Comparison of ENCODE assay signal across 8 cellular contexts in genomic region chrX:118346258-118347094, GRCh38. TPM values are rescaled to one million over a fixed set of nuclear protein-coding genes. Genes with fewer than 3 reads are reported as not detected.
DNase-seq lines count a peak whose midpoint lies in the region; ATAC-seq, FAIRE-seq and TF ChIP-seq lines count a peak whose summit lies in the region.

No MANE protein-coding gene starts in this region.

- H4K8ac ChIP-seq in IMR-90 (ENCODE audit: low read depth in 2 of 2, low read length in 2 of 2), result peak overlapping the region; percentile 74 to 84

- in situ Hi-C loops in IMR-90 (cut with MboI; ENCODE audit: low sequenced_read_pairs), result no loop called here
- in situ Hi-C loops in astrocyte of the spinal cord (cut with HindIII; ENCODE audit: low sequenced_read_pairs), result no loop called here

- H3K27ac Mint-ChIP-seq in CD8-positive, alpha-beta memory T cell, result peak overlapping the region; percentile 96 to 99 (median 98)
- H3K27ac Mint-ChIP-seq in T-helper 2 cell treated with Interferon-gamma antibody and Interleukin-4, amounts not matched to agents 5 μg/mL and 100 μg/mL, for 36 hours, result peak overlapping the region; percentile 98

- TSS peak; percentile 34 for BruUV-seq in IMR-90 (replicated peaks; lab: Mats Ljungman, UMichigan)

- peaks cover 32% of the 10 kb centered on the region for H3K4me1 ChIP-seq in CD8-positive, alpha-beta memory T cell (ENCODE audit: insufficient read depth, low read length)
- H3K4me1 ChIP-seq in IMR-90 (ENCODE audit: control insufficient read depth, insufficient read depth, low read length) (peaks cover 2% of the 10 kb centered on the region; the same call in 1 of the 2 replicates), iPS-20b (ENCODE audit: insufficient read depth, low read length) (peaks cover 5% of the 10 kb centered on the region; the same call in 1 of the 2 replicates)

- H3K18ac ChIP-seq in IMR-90 (ENCODE audit: low read depth, low read length), result peak overlapping the region; percentile 82

- dilution Hi-C loops in IMR-90 (cut with HindIII; ENCODE audit: low sequenced_read_pairs, unreplicated experiment), result no loop called here

- H3K79me1 ChIP-seq in IMR-90 (ENCODE audit: low read depth in 1 of 2, low read length in 2 of 2), result no peaks in the 10 kb centered on the region; a peak in 2 of 4 replicates

- no peak overlapping the region for H2BK20ac ChIP-seq in IMR-90 (ENCODE audit: low read depth, low read length)

- H2AFZ ChIP-seq in IMR-90 (replicated peaks; ENCODE audit: low read length, poor library complexity), result peak overlapping the region; percentile 93

- H3K36me3 ChIP-seq in CD8-positive, alpha-beta memory T cell (ENCODE audit: insufficient read depth, low read length), result no peaks in the 10 kb centered on the region
- no peaks in the 10 kb centered on the region for H3K36me3 ChIP-seq in IMR-90 (ENCODE audit: control insufficient read depth, insufficient read depth, low read length)
- H3K36me3 ChIP-seq in iPS-20b (ENCODE audit: insufficient read depth, low read depth, low read length), result no peaks in the 10 kb centered on the region

- peak overlapping the region; percentile 88 for H3K27ac ChIP-seq in CD8-positive, alpha-beta memory T cell (ENCODE audit: low read depth, low read length)
- H3K27ac ChIP-seq in IMR-90 (ENCODE audit: insufficient read depth, low read length) (peak overlapping the region; percentile 83), iPS-20b (ENCODE audit: low read length) (no peak overlapping the region)

- H3K9me3 Mint-ChIP-seq in CD8-positive, alpha-beta memory T cell, result no peaks in the 10 kb centered on the region
- no peaks in the 10 kb centered on the region for H3K9me3 Mint-ChIP-seq in T-helper 2 cell treated with Interferon-gamma antibody and Interleukin-4, amounts not matched to agents 5 μg/mL and 100 μg/mL, for 36 hours

- peaks cover 0 to 12% (median 0%) of the 10 kb centered on the region in 3 donors for H3K36me3 Mint-ChIP-seq in CD8-positive, alpha-beta memory T cell
- no peaks in the 10 kb centered on the region for H3K36me3 Mint-ChIP-seq in T-helper 2 cell treated with Interferon-gamma antibody and Interleukin-4, amounts not matched to agents 5 μg/mL and 100 μg/mL, for 36 hours (ENCODE audit: low read depth)

- H3K4me3 ChIP-seq in CD8-positive, alpha-beta memory T cell (ENCODE audit: low read length), result peak overlapping the region; percentile 87
- H3K4me3 ChIP-seq in IMR-90 (ENCODE audit: insufficient read depth, low read depth, low read length) (peak overlapping the region; percentile 82), astrocyte of the spinal cord (ENCODE audit: low read depth, low read length) (peak overlapping the region; percentile 87), iPS-20b (ENCODE audit: low read length) (peak overlapping the region; percentile 86)

- H4K20me1 ChIP-seq in IMR-90 (ENCODE audit: insufficient read depth, low read length), result peaks cover 31% of the 10 kb centered on the region

- H2BK120ac ChIP-seq in IMR-90 (ENCODE audit: low read depth, low read length), result peak overlapping the region; percentile 7; the same call in 1 of the 2 replicates

- no peaks in the 10 kb centered on the region for H3K9me1 ChIP-seq in IMR-90 (ENCODE audit: insufficient read depth, low read length)

- intact Hi-C loops in IMR-90 (cut with micrococcal nuclease), result no loop called here

- CTCF ChIA-PET in CD8-positive, alpha-beta memory T cell (lab: Charles Lee), result no interaction called here
- CTCF ChIA-PET in IMR-90 (lab: Yijun Ruan, JAX), result interaction anchor here (0.7 to 1.0 kb wide), 2 partner anchors 92 to 276 kb away, joined by 3 to 4 read pairs; no protein-coding TSS in a partner anchor

- peak overlapping the region; percentile 90 for H3K14ac ChIP-seq in IMR-90 (replicated peaks; ENCODE audit: low read depth, low read length)

- peak overlapping the region; percentile 85; the same call in 1 of the 2 replicates for H3K56ac ChIP-seq in IMR-90 (ENCODE audit: extremely low read depth, insufficient read depth, low read length)

- peak overlapping the region; percentile 13; the same call in 1 of the 2 replicates for H2AK5ac ChIP-seq in IMR-90 (ENCODE audit: low read depth, low read length)

- TF ChIP-seq CTCF in IMR-90 (conservative IDR thresholded peaks at IDR 0.05; ENCODE audit: low read depth, low read length) (no peak), astrocyte of the spinal cord (IDR thresholded peaks at IDR 0.05; ENCODE audit: low read depth, low read length) (no peak)

- ATAC-seq in GM21423 (IDR thresholded peaks at IDR 0.05; ENCODE audit: unreplicated experiment), result peak; percentile 27
- peak; percentile 33 for ATAC-seq in IMR-90 (ENCODE audit: low read depth)

- H4K91ac ChIP-seq in IMR-90 (ENCODE audit: insufficient read depth, low read depth, low read length), result peak overlapping the region; percentile 65

- H3K27me3 ChIP-seq in CD8-positive, alpha-beta memory T cell (ENCODE audit: insufficient read depth, low read length, poor library complexity, severe bottlenecking), result no peaks in the 10 kb centered on the region
- H3K27me3 ChIP-seq in IMR-90 (ENCODE audit: control insufficient read depth, insufficient read depth, low read length) (no peaks in the 10 kb centered on the region), iPS-20b (ENCODE audit: insufficient read depth, low read length) (no peaks in the 10 kb centered on the region; the same call in 1 of the 2 replicates)

- peak overlapping the region; percentile 83 for H2BK5ac ChIP-seq in IMR-90 (ENCODE audit: low read depth, low read length, poor library complexity, severe bottlenecking)

- TF ChIP-seq RAD21 in IMR-90 (IDR thresholded peaks at IDR 0.05; ENCODE audit: low read length), result no peak

- H3K4ac ChIP-seq in IMR-90 (ENCODE audit: low read depth, low read length), result peak overlapping the region; percentile 91

- peak; percentile 42 to 76 (median 51) for DNase-seq in CD8-positive, alpha-beta memory T cell
- DNase-seq in IMR-90, result no peak
- DNase-seq in T-helper 2 cell treated with Interferon-gamma antibody and Interleukin-4, amounts not matched to agents 5 μg/mL and 100 μg/mL, for 36 hours (ENCODE audit: low spot score), result peak; percentile 48
- DNase-seq in astrocyte of the spinal cord (ENCODE audit: low read depth, low spot score), result peak; percentile 20
- DNase-seq in stimulated activated CD4-positive, alpha-beta T cell treated with anti-CD3 and anti-CD28 coated beads, Interleukin-15, amount 100 ng/mL, for 1 hour (ENCODE audit: low read depth in 1 of 2, low spot score in 1 of 2), result peak; percentile 13 to 32
- DNase-seq in H54 (ENCODE audit: insufficient read length, low spot score), result no peak

- H3K4me3 Mint-ChIP-seq in CD8-positive, alpha-beta memory T cell, result peak overlapping the region; percentile 97 to 100 (median 99)
- peak overlapping the region; percentile 97 for H3K4me3 Mint-ChIP-seq in T-helper 2 cell treated with Interferon-gamma antibody and Interleukin-4, amounts not matched to agents 5 μg/mL and 100 μg/mL, for 36 hours

- H2BK15ac ChIP-seq in IMR-90 (ENCODE audit: low read depth, low read length), result peak overlapping the region; percentile 34; the same call in 1 of the 3 replicates

- H3K4me2 ChIP-seq in IMR-90 (ENCODE audit: low read depth, low read length), result peak overlapping the region; percentile 93

- peaks cover 35 to 50% (median 49%) of the 10 kb centered on the region in 3 donors for H3K4me1 Mint-ChIP-seq in CD8-positive, alpha-beta memory T cell
- peaks cover 30% of the 10 kb centered on the region for H3K4me1 Mint-ChIP-seq in T-helper 2 cell treated with Interferon-gamma antibody and Interleukin-4, amounts not matched to agents 5 μg/mL and 100 μg/mL, for 36 hours (ENCODE audit: low read depth)

- POLR2A ChIA-PET in CD8-positive, alpha-beta memory T cell (lab: Charles Lee), result interaction anchor here (0.7 kb wide), 1 partner anchor 26 kb away, joined by 3 read pairs; no protein-coding TSS in a partner anchor
- POLR2A ChIA-PET in IMR-90 (lab: Charles Lee; ENCODE audit: unreplicated experiment), result no interaction called here

- H3K27me3 Mint-ChIP-seq in CD8-positive, alpha-beta memory T cell, result peaks cover 0 to 8% of the 10 kb centered on the region in 2 donors
- H3K27me3 Mint-ChIP-seq in T-helper 2 cell treated with Interferon-gamma antibody and Interleukin-4, amounts not matched to agents 5 μg/mL and 100 μg/mL, for 36 hours (ENCODE audit: low read depth), result no peaks in the 10 kb centered on the region

- H3K9me3 ChIP-seq in CD8-positive, alpha-beta memory T cell (ENCODE audit: low read length), result no peaks in the 10 kb centered on the region
- H3K9me3 ChIP-seq in IMR-90 (ENCODE audit: control insufficient read depth, insufficient read depth, low read length) (no peaks in the 10 kb centered on the region), iPS-20b (ENCODE audit: insufficient read depth, low read depth, low read length) (no peaks in the 10 kb centered on the region)

- peak overlapping the region; percentile 97 for H3K9ac ChIP-seq in IMR-90 (ENCODE audit: low read depth, low read length)
- peak overlapping the region; percentile 84 for H3K9ac ChIP-seq in iPS-20b (ENCODE audit: low read depth, low read length)

- FAIRE-seq in H54 (lab: Jason Lieb, UNC), result no peak

- 17% methylated on average over 14 of the region's 51 CpGs; no CpG with 5 or more reads in 1 of the 2 experiments for WGBS in IMR-90 (ENCODE audit: extremely low coverage in 2 of 2, insufficient read length in 1 of 2), 2 experiments

- peak overlapping the region; percentile 84 for H3K23ac ChIP-seq in IMR-90 (ENCODE audit: low read depth, low read length)

- TF ChIP-seq POLR2A in IMR-90 (IDR thresholded peaks at IDR 0.05; ENCODE audit: low read depth, low read length) (no peak), H54 (IDR thresholded peaks at IDR 0.05; ENCODE audit: low read depth, low read length) (no peak)

- H4K5ac ChIP-seq in IMR-90 (ENCODE audit: low read depth, low read length), result peak overlapping the region; percentile 70

- peak overlapping the region; percentile 92 for H2AK9ac ChIP-seq in IMR-90 (replicated peaks; ENCODE audit: low read depth, low read length, poor library complexity)

TF ChIP-seq in IMR-90, 13 proteins besides CTCF, POLR2A, EP300 and RAD21:
- TF ChIP-seq MAZ (IDR thresholded peaks at IDR 0.05; ENCODE audit: borderline replicate concordance, low read depth, low read length), result no peak
- no peak for TF ChIP-seq SMC3 (IDR thresholded peaks at IDR 0.05; ENCODE audit: low read depth, low read length)
- TF ChIP-seq RFX5 (IDR thresholded peaks at IDR 0.05; ENCODE audit: low read depth, low read length), result no peak

RNA-seq across cellular contexts. Expression of gene WDR44, which starts 0.6 kb away (rescaled TPM):
- 10 to 100 TPM; 12.1 to 12.4 TPM for total RNA-seq in CD8-positive, alpha-beta memory T cell
- 9.3 TPM for polyA plus RNA-seq in CD8-positive, alpha-beta memory T cell
- total RNA-seq in IMR-90 (2012; rRNA removed), result 11.8 and 18.9 TPM in 2 replicates
- polyA plus RNA-seq in IMR-90 (2012; rRNA removed), result 8.2 and 10.0 TPM in 2 replicates
- polyA plus RNA-seq in IMR-90 (2012; cell fraction: cytosol; rRNA removed), result 1.6 and 2.0 TPM in 2 replicates
- polyA plus RNA-seq in IMR-90 (2012; cell fraction: nucleus; rRNA removed; ENCODE audit: low replicate concordance), result 2.2 and 9.9 TPM in 2 replicates

Comparison
In these comparisons a context has a peak if more than half of its experiments do, and no peak if none do; other contexts are left out.
1. DNase-seq: peak in CD8-positive, alpha-beta memory T cell (5 of 5), T-helper 2 cell treated with Interferon-gamma antibody and Interleukin-4, amounts not matched to agents 5 μg/mL and 100 μg/mL, for 36 hours (single experiment), astrocyte of the spinal cord (single experiment) and stimulated activated CD4-positive, alpha-beta T cell treated with anti-CD3 and anti-CD28 coated beads, Interleukin-15, amount 100 ng/mL, for 1 hour (2 of 2); none in IMR-90 (single experiment) and H54 (single experiment).
2. Peak in every context shown above with its lines, with median percentiles within 50 percentile points of each other: H3K4me3 ChIP-seq.